ENCODE assay signal across 1 cellular context in genomic region chr3:49786357-49787181, GRCh38.
TF ChIP-seq lines count a peak whose summit lies in the region.

TSS of gene IP6K1 (minus strand) at chr3:49786542. CDS start at chr3:49748040, 38,502 bp downstream.

TF ChIP-seq in HepG2, 621 proteins besides CTCF, POLR2A, EP300 and RAD21 (continued from another document and continues in another):
- TF ChIP-seq ZSCAN12 (CRISPR knock-in tag; IDR thresholded peaks at IDR 0.05) (0 out of 2 replicates have a peak, but pooled peaks have one; percentile 69), ZBTB7B (CRISPR knock-in tag; IDR thresholded peaks at IDR 0.05) (no peak), NFIC (IDR thresholded peaks at IDR 0.05; ENCODE audit: low read length) (no peak), ZBTB26 (CRISPR knock-in tag; IDR thresholded peaks at IDR 0.05; ENCODE audit: borderline replicate concordance) (0 out of 2 replicates have a peak, but pooled peaks have one; percentile 30), ZNF878 (CRISPR knock-in tag; IDR thresholded peaks at IDR 0.05) (0 out of 2 replicates have a peak, but pooled peaks have one; percentile 49), ZNF430 (CRISPR knock-in tag; IDR thresholded peaks at IDR 0.05) (peak; percentile 69), ZNF777 (CRISPR knock-in tag; IDR thresholded peaks at IDR 0.05) (no peak; the same call in 1 of the 2 replicates), TEAD3 (CRISPR knock-in tag; optimal IDR thresholded peaks at IDR 0.05; ENCODE audit: borderline replicate concordance) (peak; percentile 73), GABPB1 (CRISPR knock-in tag; IDR thresholded peaks at IDR 0.05) (peak; percentile 93), ZNF556 (CRISPR knock-in tag; IDR thresholded peaks at IDR 0.05; ENCODE audit: borderline replicate concordance) (peak; percentile 64; the same call in 1 of the 2 replicates), JUND (CRISPR knock-in tag; IDR thresholded peaks at IDR 0.05) (peak; percentile 59; the same call in 1 of the 2 replicates), KDM5A (IDR thresholded peaks at IDR 0.05; ENCODE audit: borderline replicate concordance, low read length) (peak; percentile 70; the same call in 1 of the 2 replicates), THAP11 (CRISPR knock-in tag; IDR thresholded peaks at IDR 0.05) (peak; percentile 83), SNAI1 (CRISPR knock-in tag; IDR thresholded peaks at IDR 0.05; ENCODE audit: borderline replicate concordance) (no peak), MEF2D (CRISPR knock-in tag; IDR thresholded peaks at IDR 0.05) (peak; percentile 70), KAT7 (CRISPR knock-in tag; IDR thresholded peaks at IDR 0.05; ENCODE audit: borderline replicate concordance) (peak; percentile 93), ZNF530 (CRISPR knock-in tag; IDR thresholded peaks at IDR 0.05; ENCODE audit: low read depth) (no peak), ZNF580 (CRISPR knock-in tag; IDR thresholded peaks at IDR 0.05; ENCODE audit: borderline replicate concordance, low read depth) (0 out of 2 replicates have a peak, but pooled peaks have one; percentile 3), ZNF264 (CRISPR knock-in tag; IDR thresholded peaks at IDR 0.05) (0 out of 2 replicates have a peak, but pooled peaks have one; percentile 36), BCL3 (CRISPR knock-in tag; IDR thresholded peaks at IDR 0.05) (peak; percentile 37; the same call in 1 of the 2 replicates), SIN3A (IDR thresholded peaks at IDR 0.05; ENCODE audit: borderline replicate concordance, low read depth, low read length) (no peak), ZNF234 (CRISPR knock-in tag; conservative IDR thresholded peaks at IDR 0.05) (no peak), ZNF207 (IDR thresholded peaks at IDR 0.05; ENCODE audit: borderline replicate concordance) (no peak), SAP130 (CRISPR knock-in tag; IDR thresholded peaks at IDR 0.05; ENCODE audit: low read depth) (peak; percentile 81), HOXA9 (CRISPR knock-in tag; IDR thresholded peaks at IDR 0.05; ENCODE audit: borderline replicate concordance) (no peak), SRSF4 (IDR thresholded peaks at IDR 0.05; ENCODE audit: low read depth, low read length, poor library complexity, severe bottlenecking) (no peak), ZNF557 (CRISPR knock-in tag; IDR thresholded peaks at IDR 0.05) (no peak), BRD4 (CRISPR knock-in tag; IDR thresholded peaks at IDR 0.05) (peak; percentile 51; the same call in 1 of the 2 replicates), TFAP4 (IDR thresholded peaks at IDR 0.05; ENCODE audit: borderline replicate concordance, low read depth) (no peak), REL (CRISPR knock-in tag; conservative IDR thresholded peaks at IDR 0.05) (peak; percentile 72; the same call in 1 of the 2 replicates), MAF1 (CRISPR knock-in tag; IDR thresholded peaks at IDR 0.05; ENCODE audit: borderline replicate concordance) (no peak), RNF2 (conservative IDR thresholded peaks at IDR 0.05; ENCODE audit: low read depth) (peak; percentile 93), PAX8 (CRISPR knock-in tag; IDR thresholded peaks at IDR 0.05; ENCODE audit: borderline replicate concordance) (0 out of 2 replicates have a peak, but pooled peaks have one; percentile 79), SPEN (CRISPR knock-in tag; IDR thresholded peaks at IDR 0.05; ENCODE audit: low read depth) (peak; percentile 67), ZNF776 (CRISPR knock-in tag; IDR thresholded peaks at IDR 0.05) (peak; percentile 63; the same call in 1 of the 2 replicates), ZMYM2 (CRISPR knock-in tag; IDR thresholded peaks at IDR 0.05) (no peak), RFX3 (CRISPR knock-in tag; IDR thresholded peaks at IDR 0.05) (peak; percentile 82), ARID2 (CRISPR knock-in tag; IDR thresholded peaks at IDR 0.05; ENCODE audit: borderline replicate concordance) (no peak), KMT2A (CRISPR knock-in tag; IDR thresholded peaks at IDR 0.05) (peak; percentile 84), NONO (IDR thresholded peaks at IDR 0.05) (no peak), NONO (CRISPR knock-in tag; conservative IDR thresholded peaks at IDR 0.05) (peak; percentile 89), BORCS8-MEF2B (CRISPR knock-in tag; IDR thresholded peaks at IDR 0.05) (peak; percentile 66; the same call in 1 of the 2 replicates), ZFP36L2 (CRISPR knock-in tag; IDR thresholded peaks at IDR 0.05) (no peak), SP1 (IDR thresholded peaks at IDR 0.05) (no peak), SP1 (CRISPR knock-in tag; IDR thresholded peaks at IDR 0.05) (no peak), ZNF317 (CRISPR knock-in tag; IDR thresholded peaks at IDR 0.05) (no peak), ZNF704 (CRISPR knock-in tag; IDR thresholded peaks at IDR 0.05; ENCODE audit: borderline replicate concordance) (no peak), ZNF205 (CRISPR knock-in tag; IDR thresholded peaks at IDR 0.05) (no peak), GATA4 (IDR thresholded peaks at IDR 0.05; ENCODE audit: borderline replicate concordance, low read depth) (peak; percentile 65; the same call in 1 of the 2 replicates), CREBL2 (CRISPR knock-in tag; IDR thresholded peaks at IDR 0.05; ENCODE audit: borderline replicate concordance) (peak; percentile 19; the same call in 1 of the 2 replicates), MNT (IDR thresholded peaks at IDR 0.05) (peak; percentile 90), PBX3 (CRISPR knock-in tag; IDR thresholded peaks at IDR 0.05; ENCODE audit: borderline replicate concordance) (peak; percentile 95; the same call in 1 of the 2 replicates), THAP8 (CRISPR knock-in tag; IDR thresholded peaks at IDR 0.05; ENCODE audit: borderline replicate concordance) (no peak), RORA (CRISPR knock-in tag; IDR thresholded peaks at IDR 0.05) (no peak), HNRNPK (IDR thresholded peaks at IDR 0.05; ENCODE audit: low read depth, low read length, poor library complexity, severe bottlenecking) (peak; percentile 55)
- TF ChIP-seq, protein P1, sequence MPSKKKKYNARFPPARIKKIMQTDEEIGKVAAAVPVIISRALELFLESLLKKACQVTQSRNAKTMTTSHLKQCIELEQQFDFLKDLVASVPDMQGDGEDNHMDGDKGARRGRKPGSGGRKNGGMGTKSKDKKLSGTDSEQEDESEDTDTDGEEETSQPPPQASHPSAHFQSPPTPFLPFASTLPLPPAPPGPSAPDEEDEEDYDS (CRISPR knock-in tag; IDR thresholded peaks at IDR 0.05): peak; percentile 95
- TF ChIP-seq, protein P2, sequence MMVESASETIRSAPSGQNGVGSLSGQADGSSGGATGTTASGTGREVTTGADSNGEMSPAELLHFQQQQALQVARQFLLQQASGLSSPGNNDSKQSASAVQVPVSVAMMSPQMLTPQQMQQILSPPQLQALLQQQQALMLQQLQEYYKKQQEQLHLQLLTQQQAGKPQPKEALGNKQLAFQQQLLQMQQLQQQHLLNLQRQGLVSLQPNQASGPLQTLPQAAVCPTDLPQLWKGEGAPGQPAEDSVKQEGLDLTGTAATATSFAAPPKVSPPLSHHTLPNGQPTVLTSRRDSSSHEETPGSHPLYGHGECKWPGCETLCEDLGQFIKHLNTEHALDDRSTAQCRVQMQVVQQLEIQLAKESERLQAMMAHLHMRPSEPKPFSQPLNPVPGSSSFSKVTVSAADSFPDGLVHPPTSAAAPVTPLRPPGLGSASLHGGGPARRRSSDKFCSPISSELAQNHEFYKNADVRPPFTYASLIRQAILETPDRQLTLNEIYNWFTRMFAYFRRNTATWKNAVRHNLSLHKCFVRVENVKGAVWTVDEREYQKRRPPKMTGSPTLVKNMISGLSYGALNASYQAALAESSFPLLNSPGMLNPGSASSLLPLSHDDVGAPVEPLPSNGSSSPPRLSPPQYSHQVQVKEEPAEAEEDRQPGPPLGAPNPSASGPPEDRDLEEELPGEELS (CRISPR knock-in tag; IDR thresholded peaks at IDR 0.05): no peak
- TF ChIP-seq, protein P3, sequence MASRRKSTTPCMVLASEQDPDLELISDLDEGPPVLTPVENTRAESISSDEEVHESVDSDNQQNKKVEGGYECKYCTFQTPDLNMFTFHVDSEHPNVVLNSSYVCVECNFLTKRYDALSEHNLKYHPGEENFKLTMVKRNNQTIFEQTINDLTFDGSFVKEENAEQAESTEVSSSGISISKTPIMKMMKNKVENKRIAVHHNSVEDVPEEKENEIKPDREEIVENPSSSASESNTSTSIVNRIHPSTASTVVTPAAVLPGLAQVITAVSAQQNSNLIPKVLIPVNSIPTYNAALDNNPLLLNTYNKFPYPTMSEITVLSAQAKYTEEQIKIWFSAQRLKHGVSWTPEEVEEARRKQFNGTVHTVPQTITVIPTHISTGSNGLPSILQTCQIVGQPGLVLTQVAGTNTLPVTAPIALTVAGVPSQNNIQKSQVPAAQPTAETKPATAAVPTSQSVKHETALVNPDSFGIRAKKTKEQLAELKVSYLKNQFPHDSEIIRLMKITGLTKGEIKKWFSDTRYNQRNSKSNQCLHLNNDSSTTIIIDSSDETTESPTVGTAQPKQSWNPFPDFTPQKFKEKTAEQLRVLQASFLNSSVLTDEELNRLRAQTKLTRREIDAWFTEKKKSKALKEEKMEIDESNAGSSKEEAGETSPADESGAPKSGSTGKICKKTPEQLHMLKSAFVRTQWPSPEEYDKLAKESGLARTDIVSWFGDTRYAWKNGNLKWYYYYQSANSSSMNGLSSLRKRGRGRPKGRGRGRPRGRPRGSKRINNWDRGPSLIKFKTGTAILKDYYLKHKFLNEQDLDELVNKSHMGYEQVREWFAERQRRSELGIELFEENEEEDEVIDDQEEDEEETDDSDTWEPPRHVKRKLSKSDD (CRISPR knock-in tag; IDR thresholded peaks at IDR 0.05; ENCODE audit: low read depth): peak; percentile 90
